15 cellular contexts compared by ENCODE assay signal in the genomic region with DNA sequence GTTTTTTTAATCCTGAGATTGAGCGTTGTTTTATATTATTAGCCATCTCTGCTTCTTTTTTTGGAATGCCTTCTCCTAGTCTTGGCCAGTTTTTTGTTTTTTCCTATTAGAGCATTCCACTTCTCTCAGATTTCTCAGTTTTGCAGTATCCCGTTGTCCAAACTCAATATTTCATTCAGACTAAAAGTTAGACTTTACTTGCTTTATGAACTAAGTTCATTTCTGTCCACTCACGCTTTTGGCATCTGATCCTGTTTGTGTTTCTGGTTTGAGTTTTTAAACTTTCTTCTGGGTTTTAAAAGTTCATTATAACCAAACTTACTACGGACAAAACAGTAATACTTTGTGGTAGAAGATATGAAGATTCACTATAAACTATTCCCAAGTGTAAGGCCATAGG.
DNase-seq lines count a peak whose midpoint lies in the region; FAIRE-seq and TF ChIP-seq lines count a peak whose summit lies in the region.
"Had no signal": no experiment of that assay in that cellular context is flagged by ENCODE, and none has a peak within 500 bp of the region (broad histone marks: within the 10 kb centered on the region; RNA-seq: fewer than 3 reads in every experiment).

No MANE protein-coding gene starts in this region.

- H3K4me3 Mint-ChIP-seq in brain (peak overlapping the region; percentile 13 to 83 (median 78)), nephron (peak overlapping the region in 1 of 3 experiments; percentile 2)
- H3K4me3 Mint-ChIP-seq: activated CD4-positive, alpha-beta memory T cell treated with anti-CD3 and anti-CD28 coated beads for 36 hours; activated naive CD4-positive, alpha-beta T cell treated with anti-CD3 and anti-CD28 coated beads for 36 hours had no signal

- peak overlapping the region; percentile 77 for H3K4me2 ChIP-seq in endothelial cell of umbilical vein (ENCODE audit: insufficient read depth, low read length)

- H3K36me3 Mint-ChIP-seq in brain (no peaks in the 10 kb centered on the region), nephron (ENCODE audit: low read depth) (no peaks in the 10 kb centered on the region)
- H3K36me3 Mint-ChIP-seq: activated CD4-positive, alpha-beta memory T cell treated with anti-CD3 and anti-CD28 coated beads for 36 hours had no signal

- DNase-seq in endothelial cell of umbilical vein (ENCODE audit: low read depth, low spot score): peak; percentile 45
- DNase-seq in G401 (ENCODE audit: low spot score): no peak
- DNase-seq in NCI-H2081 treated with DMSO at 0.1 percent for 48 hours (lab: John Stamatoyannopoulos, UW): no peak
- no peak for DNase-seq in erythroblast (lab: John Stamatoyannopoulos, UW)
- DNase-seq: activated CD4-positive, alpha-beta memory T cell treated with anti-CD3 and anti-CD28 coated beads for 36 hours; activated naive CD4-positive, alpha-beta T cell treated with anti-CD3 and anti-CD28 coated beads for 36 hours; activated T-cell treated with anti-CD3 and anti-CD28 coated beads, Interleukin-2, amount 50 U/mL, for 1 hour; cortex of kidney; MG63; stimulated activated naive CD8-positive, alpha-beta T cell treated with anti-CD3 and anti-CD28 coated beads, Interleukin-15, Interleukin-2, amounts not matched to agents 100 U/mL and 50 U/mL, for 24 hours had no signal

- H3K27me3 Mint-ChIP-seq in brain (no peaks in the 10 kb centered on the region), nephron (ENCODE audit: low read depth) (no peaks in the 10 kb centered on the region)
- H3K27me3 Mint-ChIP-seq: activated CD4-positive, alpha-beta memory T cell treated with anti-CD3 and anti-CD28 coated beads for 36 hours had no signal

- TF ChIP-seq POLR2A in endothelial cell of umbilical vein (IDR thresholded peaks at IDR 0.05; ENCODE audit: low read depth, low read length) (no peak), erythroblast (IDR thresholded peaks at IDR 0.05; ENCODE audit: low read length) (no peak)

- H4K20me1 ChIP-seq in endothelial cell of umbilical vein (replicated peaks; ENCODE audit: control insufficient read depth, extremely low read depth, insufficient read depth, low read length): no peaks in the 10 kb centered on the region

- POLR2A ChIA-PET in endothelial cell of umbilical vein (lab: Charles Lee): no interaction called here

- H3K27ac ChIP-seq in endothelial cell of umbilical vein (ENCODE audit: insufficient read depth, low read depth, low read length): peak overlapping the region; percentile 21
- peak overlapping the region; percentile 91 for H3K27ac ChIP-seq in temporal lobe (ENCODE audit: low read depth, low read length)

- dilution Hi-C loops in endothelial cell of umbilical vein (cut with MboI; ENCODE audit: extremely low pct_ligation_motif_present, low sequenced_read_pairs): no loop called here

- peak overlapping the region; percentile 37 to 97 (median 96) for H3K27ac Mint-ChIP-seq in brain
- H3K27ac Mint-ChIP-seq in nephron: peak overlapping the region; percentile 75 to 95 (median 93)
- H3K27ac Mint-ChIP-seq: activated CD4-positive, alpha-beta memory T cell treated with anti-CD3 and anti-CD28 coated beads for 36 hours; activated naive CD4-positive, alpha-beta T cell treated with anti-CD3 and anti-CD28 coated beads for 36 hours had no signal

- peaks cover 0 to under 1% (median 0%) of the 10 kb centered on the region in 5 experiments for H3K9me3 Mint-ChIP-seq in brain
- H3K9me3 Mint-ChIP-seq in nephron: no peaks in the 10 kb centered on the region
- H3K9me3 Mint-ChIP-seq: activated CD4-positive, alpha-beta memory T cell treated with anti-CD3 and anti-CD28 coated beads for 36 hours had no signal

- no TSS peak for BruUV-seq in endothelial cell of umbilical vein (replicated peaks; lab: Mats Ljungman, UMichigan)

- no peaks in the 10 kb centered on the region for H3K9me1 ChIP-seq in endothelial cell of umbilical vein (replicated peaks; ENCODE audit: control insufficient read depth, extremely low read depth, insufficient read depth, low read length)

- CTCF ChIA-PET in endothelial cell of umbilical vein (lab: Charles Lee): interaction anchor here (2.1 kb wide), 2 partner anchors 13 to 19 kb away, joined by 6 to 8 read pairs; no protein-coding TSS in a partner anchor

- H3K4me1 Mint-ChIP-seq in brain (peaks cover 32% of the 10 kb centered on the region), nephron (peaks cover 42% of the 10 kb centered on the region)

- H2AFZ ChIP-seq in endothelial cell of umbilical vein (ENCODE audit: low read depth, low read length): peak overlapping the region; percentile 66

- H3K4me1 ChIP-seq in endothelial cell of umbilical vein (ENCODE audit: control insufficient read depth, extremely low read depth, insufficient read depth, low read length): peaks cover 25% of the 10 kb centered on the region

- in situ Hi-C loops in G401 (cut with HindIII; ENCODE audit: low sequenced_read_pairs): no loop called here

- H3K9me3 ChIP-seq in endothelial cell of umbilical vein (replicated peaks; ENCODE audit: control insufficient read depth, insufficient read depth, low read length): no peaks in the 10 kb centered on the region
- H3K9me3 ChIP-seq: MG63 had no signal

- H3K27me3 ChIP-seq in endothelial cell of umbilical vein (ENCODE audit: control insufficient read depth in 2 of 2, insufficient read depth in 2 of 2, low read length in 2 of 2): no peaks in the 10 kb centered on the region

- no peaks in the 10 kb centered on the region for H3K79me2 ChIP-seq in endothelial cell of umbilical vein (ENCODE audit: control insufficient read depth, insufficient read depth, low read length)

- H3K9ac ChIP-seq in endothelial cell of umbilical vein (replicated peaks; ENCODE audit: extremely low read depth, insufficient read depth, low read length): peak overlapping the region; percentile 17

- intact Hi-C loops in endothelial cell of umbilical vein (cut with micrococcal nuclease): loop anchor here (5.0 to 10.0 kb wide), 2 partner anchors 141 to 747 kb away; a partner anchor contains a TSS

- TF ChIP-seq CTCF in brain (conservative IDR thresholded peaks at IDR 0.05) (no peak), endothelial cell of umbilical vein (IDR thresholded peaks at IDR 0.05; ENCODE audit: extremely low read depth in 1 of 2, insufficient read depth in 1 of 2, low read depth in 1 of 2, low read length in 2 of 2) (no peak), nephron (IDR thresholded peaks at IDR 0.05; ENCODE audit: unreplicated experiment in 3 of 3) (no peak)

- no peaks in the 10 kb centered on the region for H3K36me3 ChIP-seq in endothelial cell of umbilical vein (ENCODE audit: control insufficient read depth in 2 of 2, extremely low read depth in 1 of 2, insufficient read depth in 2 of 2, low read length in 2 of 2)
- H3K36me3 ChIP-seq: MG63 had no signal

- H3K4me3 ChIP-seq in endothelial cell of umbilical vein (replicated peaks in 1 of 3; ENCODE audit: insufficient read depth in 1 of 3, low read depth in 1 of 3, low read length in 3 of 3): peak overlapping the region in 1 of 3 experiments; percentile 20
- H3K4me3 ChIP-seq: MG63 had no signal

- FAIRE-seq in endothelial cell of umbilical vein (lab: Jason Lieb, UNC): no peak
- FAIRE-seq: GM18507, islet of Langerhans had no signal

TF ChIP-seq in endothelial cell of umbilical vein, 7 proteins besides CTCF, POLR2A, EP300 and RAD21:
- no peak for TF ChIP-seq JUN (IDR thresholded peaks at IDR 0.05; ENCODE audit: borderline replicate concordance, insufficient read depth, insufficient read length, low read depth)
- no peak for TF ChIP-seq EZH2 (IDR thresholded peaks at IDR 0.05; ENCODE audit: borderline replicate concordance, low read depth, low read length, severe bottlenecking)
- TF ChIP-seq GATA2 (IDR thresholded peaks at IDR 0.05; ENCODE audit: insufficient read depth, insufficient read length, low read depth, low read length): no peak
- TF ChIP-seq FOS (IDR thresholded peaks at IDR 0.05; ENCODE audit: borderline replicate concordance, insufficient read depth, low read length): no peak
- TF ChIP-seq, protein P1, sequence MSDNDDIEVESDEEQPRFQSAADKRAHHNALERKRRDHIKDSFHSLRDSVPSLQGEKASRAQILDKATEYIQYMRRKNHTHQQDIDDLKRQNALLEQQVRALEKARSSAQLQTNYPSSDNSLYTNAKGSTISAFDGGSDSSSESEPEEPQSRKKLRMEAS (IDR thresholded peaks at IDR 0.05; ENCODE audit: insufficient read depth, insufficient read length): no peak
- TF ChIP-seq POLR2AphosphoS5 (IDR thresholded peaks at IDR 0.05; ENCODE audit: insufficient read depth, low read depth, low read length): no peak
- no peak for TF ChIP-seq MYC (IDR thresholded peaks at IDR 0.05; ENCODE audit: low read depth, low read length)
